ENCODE assay signal across 6 cellular contexts in genomic region chr10:97633921-97634320, GRCh38. TPM values are rescaled to one million over a fixed set of nuclear protein-coding genes. Genes with fewer than 3 reads are reported as not detected.
A peak's percentile ranks its signal among the peaks of the same experiment; 100 is the strongest.
DNase-seq lines count a peak whose midpoint lies in the region; ATAC-seq lines count a peak whose summit lies in the region.

No MANE protein-coding gene starts in this region.

- no peaks in the 10 kb centered on the region for H3K36me3 Mint-ChIP-seq in activated T-helper 2 cell treated with anti-CD3 and anti-CD28 coated beads, Interferon-gamma antibody, Interleukin-2, Interleukin-4, amounts not matched to agents 10 μg/mL and 5 μg/mL and 100 μg/mL, durations not matched to agents 14 hours and 24 hours and 36 hours (ENCODE audit: low read depth)
- H3K36me3 Mint-ChIP-seq in memory B cell: no peaks in the 10 kb centered on the region

- no peaks in the 10 kb centered on the region for H3K27me3 Mint-ChIP-seq in activated T-helper 2 cell treated with anti-CD3 and anti-CD28 coated beads, Interferon-gamma antibody, Interleukin-2, Interleukin-4, amounts not matched to agents 10 μg/mL and 5 μg/mL and 100 μg/mL, durations not matched to agents 14 hours and 24 hours and 36 hours (ENCODE audit: low read depth)
- no peaks in the 10 kb centered on the region for H3K27me3 Mint-ChIP-seq in memory B cell

- H3K4me3 ChIP-seq in Jurkat, Clone E6-1 (ENCODE audit: low read length): peak overlapping the region; percentile 64

- peak overlapping the region; percentile 95 for H3K4me3 Mint-ChIP-seq in activated T-helper 2 cell treated with anti-CD3 and anti-CD28 coated beads, Interferon-gamma antibody, Interleukin-2, Interleukin-4, amounts not matched to agents 10 μg/mL and 5 μg/mL and 100 μg/mL, durations not matched to agents 14 hours and 24 hours and 36 hours (ENCODE audit: low read depth)
- peak overlapping the region; percentile 96 for H3K4me3 Mint-ChIP-seq in memory B cell

- intact Hi-C loops in activated T-helper 2 cell treated with anti-CD3 and anti-CD28 coated beads, Interferon-gamma antibody, Interleukin-2, Interleukin-4, amounts not matched to agents 10 μg/mL and 5 μg/mL and 100 μg/mL, durations not matched to agents 14 hours and 24 hours and 36 hours (cut with micrococcal nuclease): no loop called here

- no peak for DNase-seq in Jurkat, Clone E6-1 (ENCODE audit: low read depth, low spot score)
- DNase-seq in activated T-helper 2 cell treated with anti-CD3 and anti-CD28 coated beads, Interferon-gamma antibody, Interleukin-2, Interleukin-4, amounts not matched to agents 10 μg/mL and 5 μg/mL and 100 μg/mL, durations not matched to agents 14 hours and 24 hours and 36 hours (ENCODE audit: low spot score): peak; percentile 11
- DNase-seq in memory B cell (ENCODE audit: low spot score in 2 of 2): no peak
- DNase-seq in D341Med (ENCODE audit: low spot score): no peak
- DNase-seq in ecto neural progenitor cell (ENCODE audit: low spot score): no peak
- no peak for DNase-seq in GDM1 (lab: John Stamatoyannopoulos, UW)

- H3K9me3 Mint-ChIP-seq in activated T-helper 2 cell treated with anti-CD3 and anti-CD28 coated beads, Interferon-gamma antibody, Interleukin-2, Interleukin-4, amounts not matched to agents 10 μg/mL and 5 μg/mL and 100 μg/mL, durations not matched to agents 14 hours and 24 hours and 36 hours: no peaks in the 10 kb centered on the region
- no peaks in the 10 kb centered on the region for H3K9me3 Mint-ChIP-seq in memory B cell

- peak overlapping the region; percentile 82 for H3K27ac Mint-ChIP-seq in activated T-helper 2 cell treated with anti-CD3 and anti-CD28 coated beads, Interferon-gamma antibody, Interleukin-2, Interleukin-4, amounts not matched to agents 10 μg/mL and 5 μg/mL and 100 μg/mL, durations not matched to agents 14 hours and 24 hours and 36 hours
- no peak overlapping the region for H3K27ac Mint-ChIP-seq in memory B cell

- no peak for ATAC-seq in memory B cell (ENCODE audit: low read depth)

- peaks cover 12% of the 10 kb centered on the region for H3K4me1 Mint-ChIP-seq in activated T-helper 2 cell treated with anti-CD3 and anti-CD28 coated beads, Interferon-gamma antibody, Interleukin-2, Interleukin-4, amounts not matched to agents 10 μg/mL and 5 μg/mL and 100 μg/mL, durations not matched to agents 14 hours and 24 hours and 36 hours (ENCODE audit: low read depth)
- H3K4me1 Mint-ChIP-seq in memory B cell: peaks cover 3% of the 10 kb centered on the region

RNA-seq across cellular contexts. Expression of gene MORN4, which starts 0.6 kb away (rescaled TPM):
- 3.5 TPM for polyA plus RNA-seq in Jurkat, Clone E6-1 (2012; ENCODE audit: insufficient read depth, insufficient read length)
- 1.8 and 2.9 TPM in 2 replicates for total RNA-seq in activated T-helper 2 cell treated with anti-CD3 and anti-CD28 coated beads, Interferon-gamma antibody, Interleukin-2, Interleukin-4, amounts not matched to agents 10 μg/mL and 5 μg/mL and 100 μg/mL, durations not matched to agents 14 hours and 24 hours and 36 hours

RNA-seq across cellular contexts. Expression of gene PI4K2A, which starts 6.5 kb away (rescaled TPM):
- 12.4 TPM for polyA plus RNA-seq in Jurkat, Clone E6-1 (2012; ENCODE audit: insufficient read depth, insufficient read length)
- 15.8 and 17.4 TPM in 2 replicates for total RNA-seq in activated T-helper 2 cell treated with anti-CD3 and anti-CD28 coated beads, Interferon-gamma antibody, Interleukin-2, Interleukin-4, amounts not matched to agents 10 μg/mL and 5 μg/mL and 100 μg/mL, durations not matched to agents 14 hours and 24 hours and 36 hours

RNA-seq across cellular contexts. Expression of gene C10orf62, which starts 44.4 kb away (rescaled TPM):
- not detected for polyA plus RNA-seq in Jurkat, Clone E6-1 (2012; ENCODE audit: insufficient read depth, insufficient read length)
- total RNA-seq in activated T-helper 2 cell treated with anti-CD3 and anti-CD28 coated beads, Interferon-gamma antibody, Interleukin-2, Interleukin-4, amounts not matched to agents 10 μg/mL and 5 μg/mL and 100 μg/mL, durations not matched to agents 14 hours and 24 hours and 36 hours: not detected in 2 replicates

RNA-seq across cellular contexts. Expression of gene HOGA1, which starts 49.7 kb away (rescaled TPM):
- not detected for polyA plus RNA-seq in Jurkat, Clone E6-1 (2012; ENCODE audit: insufficient read depth, insufficient read length)
- not detected in 2 replicates for total RNA-seq in activated T-helper 2 cell treated with anti-CD3 and anti-CD28 coated beads, Interferon-gamma antibody, Interleukin-2, Interleukin-4, amounts not matched to agents 10 μg/mL and 5 μg/mL and 100 μg/mL, durations not matched to agents 14 hours and 24 hours and 36 hours

RNA-seq across cellular contexts. Expression of gene AVPI1, which starts 53.1 kb away (rescaled TPM):
- 5.4 TPM for polyA plus RNA-seq in Jurkat, Clone E6-1 (2012; ENCODE audit: insufficient read depth, insufficient read length)
- 2.3 and 2.4 TPM in 2 replicates for total RNA-seq in activated T-helper 2 cell treated with anti-CD3 and anti-CD28 coated beads, Interferon-gamma antibody, Interleukin-2, Interleukin-4, amounts not matched to agents 10 μg/mL and 5 μg/mL and 100 μg/mL, durations not matched to agents 14 hours and 24 hours and 36 hours
